In the genomic region with DNA sequence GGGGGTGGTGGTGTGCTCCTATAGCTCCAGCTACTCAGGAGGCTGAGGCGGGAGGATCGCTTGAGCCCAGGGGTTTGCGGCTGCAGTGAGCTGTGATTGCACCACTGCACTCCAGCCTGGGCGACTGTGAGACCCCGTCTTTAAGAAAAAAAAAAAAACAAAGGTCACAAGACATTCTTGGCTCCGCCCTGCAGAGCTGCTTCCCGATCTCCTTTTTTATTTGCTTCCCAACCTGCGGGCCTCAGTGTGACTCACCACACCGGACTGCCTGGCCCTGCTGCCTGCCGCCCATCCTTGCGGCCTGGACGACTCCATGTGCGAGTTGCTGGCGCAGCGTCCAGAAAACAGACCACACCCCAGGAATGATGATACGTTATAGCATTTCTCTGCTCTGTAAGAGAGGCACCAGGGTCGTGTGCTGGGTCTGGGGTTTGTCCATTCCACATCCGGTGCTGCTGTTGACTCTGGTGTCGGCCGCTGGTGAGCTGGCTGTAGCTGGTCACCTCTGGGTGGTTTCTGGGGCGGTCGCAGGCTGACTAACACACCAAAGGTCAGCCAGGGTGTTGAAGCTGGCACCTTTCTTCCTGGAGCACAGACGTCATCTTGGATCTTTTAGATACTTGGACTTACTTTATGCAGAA, we compare ENCODE assay signal across 1 cellular context.
TF ChIP-seq lines count a peak whose summit lies in the region.

No MANE protein-coding gene starts in this region.

TF ChIP-seq in HepG2, 621 proteins besides CTCF, POLR2A, EP300 and RAD21 (continued from another document and continues in another):
- TF ChIP-seq, protein P1, sequence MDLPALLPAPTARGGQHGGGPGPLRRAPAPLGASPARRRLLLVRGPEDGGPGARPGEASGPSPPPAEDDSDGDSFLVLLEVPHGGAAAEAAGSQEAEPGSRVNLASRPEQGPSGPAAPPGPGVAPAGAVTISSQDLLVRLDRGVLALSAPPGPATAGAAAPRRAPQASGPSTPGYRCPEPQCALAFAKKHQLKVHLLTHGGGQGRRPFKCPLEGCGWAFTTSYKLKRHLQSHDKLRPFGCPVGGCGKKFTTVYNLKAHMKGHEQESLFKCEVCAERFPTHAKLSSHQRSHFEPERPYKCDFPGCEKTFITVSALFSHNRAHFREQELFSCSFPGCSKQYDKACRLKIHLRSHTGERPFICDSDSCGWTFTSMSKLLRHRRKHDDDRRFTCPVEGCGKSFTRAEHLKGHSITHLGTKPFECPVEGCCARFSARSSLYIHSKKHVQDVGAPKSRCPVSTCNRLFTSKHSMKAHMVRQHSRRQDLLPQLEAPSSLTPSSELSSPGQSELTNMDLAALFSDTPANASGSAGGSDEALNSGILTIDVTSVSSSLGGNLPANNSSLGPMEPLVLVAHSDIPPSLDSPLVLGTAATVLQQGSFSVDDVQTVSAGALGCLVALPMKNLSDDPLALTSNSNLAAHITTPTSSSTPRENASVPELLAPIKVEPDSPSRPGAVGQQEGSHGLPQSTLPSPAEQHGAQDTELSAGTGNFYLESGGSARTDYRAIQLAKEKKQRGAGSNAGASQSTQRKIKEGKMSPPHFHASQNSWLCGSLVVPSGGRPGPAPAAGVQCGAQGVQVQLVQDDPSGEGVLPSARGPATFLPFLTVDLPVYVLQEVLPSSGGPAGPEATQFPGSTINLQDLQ (CRISPR knock-in tag; IDR thresholded peaks at IDR 0.05), result no peak
- TF ChIP-seq ZBTB7B (CRISPR knock-in tag; IDR thresholded peaks at IDR 0.05), result peak; percentile 72
- TF ChIP-seq ZNF839 (CRISPR knock-in tag; IDR thresholded peaks at IDR 0.05; ENCODE audit: borderline replicate concordance), result peak; percentile 61; the same call in 1 of the 2 replicates
- TF ChIP-seq FOXA1 (IDR thresholded peaks at IDR 0.05), result no peak
- TF ChIP-seq FOXA1 (CRISPR knock-in tag; IDR thresholded peaks at IDR 0.05), result peak; percentile 93
- TF ChIP-seq ZNF513 (CRISPR knock-in tag; conservative IDR thresholded peaks at IDR 0.05), result no peak
- no peak for TF ChIP-seq ADNP (CRISPR knock-in tag; IDR thresholded peaks at IDR 0.05)
- peak; percentile 40 for TF ChIP-seq NCOA2 (CRISPR knock-in tag; IDR thresholded peaks at IDR 0.05)
- TF ChIP-seq ZNF572 (CRISPR knock-in tag; IDR thresholded peaks at IDR 0.05), result 0 out of 2 replicates have a peak, but pooled peaks have one; percentile 48
- peak; percentile 33; the same call in 1 of the 2 replicates for TF ChIP-seq ZNF274 (CRISPR knock-in tag; IDR thresholded peaks at IDR 0.05)
- TF ChIP-seq ZBTB46 (CRISPR knock-in tag; IDR thresholded peaks at IDR 0.05; ENCODE audit: borderline replicate concordance), result no peak
- no peak for TF ChIP-seq IKZF4 (CRISPR knock-in tag; IDR thresholded peaks at IDR 0.05; ENCODE audit: borderline replicate concordance, low read depth, not compliant biosample characterization)
- TF ChIP-seq ZKSCAN8 (CRISPR knock-in tag; IDR thresholded peaks at IDR 0.05; ENCODE audit: borderline replicate concordance), result 0 out of 2 replicates have a peak, but pooled peaks have one; percentile 20
- peak; percentile 34; the same call in 1 of the 2 replicates for TF ChIP-seq ZNF772 (CRISPR knock-in tag; IDR thresholded peaks at IDR 0.05)
- no peak for TF ChIP-seq ZNF383 (CRISPR knock-in tag; IDR thresholded peaks at IDR 0.05; ENCODE audit: borderline replicate concordance)
- no peak for TF ChIP-seq SP1 (IDR thresholded peaks at IDR 0.05)
- peak; percentile 42; the same call in 1 of the 2 replicates for TF ChIP-seq SP1 (CRISPR knock-in tag; IDR thresholded peaks at IDR 0.05)
- no peak for TF ChIP-seq ZNF564 (CRISPR knock-in tag; IDR thresholded peaks at IDR 0.05)
- no peak for TF ChIP-seq ZNF343 (CRISPR knock-in tag; IDR thresholded peaks at IDR 0.05)
- TF ChIP-seq, protein P2, sequence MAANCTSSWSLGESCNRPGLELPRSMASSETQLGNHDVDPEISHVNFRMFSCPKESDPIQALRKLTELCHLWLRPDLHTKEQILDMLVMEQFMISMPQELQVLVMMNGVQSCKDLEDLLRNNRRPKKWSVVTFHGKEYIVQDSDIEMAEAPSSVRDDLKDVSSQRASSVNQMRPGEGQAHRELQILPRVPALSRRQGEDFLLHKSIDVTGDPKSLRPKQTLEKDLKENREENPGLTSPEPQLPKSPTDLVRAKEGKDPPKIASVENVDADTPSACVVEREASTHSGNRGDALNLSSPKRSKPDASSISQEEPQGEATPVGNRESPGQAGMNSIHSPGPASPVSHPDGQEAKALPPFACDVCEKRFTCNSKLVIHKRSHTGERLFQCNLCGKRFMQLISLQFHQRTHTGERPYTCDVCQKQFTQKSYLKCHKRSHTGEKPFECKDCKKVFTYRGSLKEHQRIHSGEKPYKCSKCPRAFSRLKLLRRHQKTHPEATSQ (CRISPR knock-in tag; IDR thresholded peaks at IDR 0.05; ENCODE audit: borderline replicate concordance), result no peak
- TF ChIP-seq ZNF432 (CRISPR knock-in tag; IDR thresholded peaks at IDR 0.05; ENCODE audit: borderline replicate concordance), result no peak
- no peak for TF ChIP-seq ZNF724P (CRISPR knock-in tag; IDR thresholded peaks at IDR 0.05; ENCODE audit: borderline replicate concordance)
- TF ChIP-seq DNMT3B (CRISPR knock-in tag; conservative IDR thresholded peaks at IDR 0.05), result peak; percentile 95
- peak; percentile 64; the same call in 1 of the 2 replicates for TF ChIP-seq IRF9 (CRISPR knock-in tag; IDR thresholded peaks at IDR 0.05; ENCODE audit: borderline replicate concordance)
- TF ChIP-seq ZNF768 (CRISPR knock-in tag; IDR thresholded peaks at IDR 0.05), result peak; percentile 62; the same call in 1 of the 2 replicates
- TF ChIP-seq ZBTB2 (CRISPR knock-in tag; IDR thresholded peaks at IDR 0.05; ENCODE audit: low read depth), result no peak
- TF ChIP-seq FOSL1 (CRISPR knock-in tag; IDR thresholded peaks at IDR 0.05; ENCODE audit: borderline replicate concordance), result 0 out of 2 replicates have a peak, but pooled peaks have one; percentile 67
- no peak for TF ChIP-seq ZNF281 (CRISPR knock-in tag; IDR thresholded peaks at IDR 0.05; ENCODE audit: borderline replicate concordance)
- TF ChIP-seq ONECUT2 (CRISPR knock-in tag; IDR thresholded peaks at IDR 0.05), result no peak
- no peak for TF ChIP-seq STAT5B (CRISPR knock-in tag; IDR thresholded peaks at IDR 0.05)
- peak; percentile 71 for TF ChIP-seq ZNF792 (CRISPR knock-in tag; IDR thresholded peaks at IDR 0.05)
- TF ChIP-seq, protein P3, sequence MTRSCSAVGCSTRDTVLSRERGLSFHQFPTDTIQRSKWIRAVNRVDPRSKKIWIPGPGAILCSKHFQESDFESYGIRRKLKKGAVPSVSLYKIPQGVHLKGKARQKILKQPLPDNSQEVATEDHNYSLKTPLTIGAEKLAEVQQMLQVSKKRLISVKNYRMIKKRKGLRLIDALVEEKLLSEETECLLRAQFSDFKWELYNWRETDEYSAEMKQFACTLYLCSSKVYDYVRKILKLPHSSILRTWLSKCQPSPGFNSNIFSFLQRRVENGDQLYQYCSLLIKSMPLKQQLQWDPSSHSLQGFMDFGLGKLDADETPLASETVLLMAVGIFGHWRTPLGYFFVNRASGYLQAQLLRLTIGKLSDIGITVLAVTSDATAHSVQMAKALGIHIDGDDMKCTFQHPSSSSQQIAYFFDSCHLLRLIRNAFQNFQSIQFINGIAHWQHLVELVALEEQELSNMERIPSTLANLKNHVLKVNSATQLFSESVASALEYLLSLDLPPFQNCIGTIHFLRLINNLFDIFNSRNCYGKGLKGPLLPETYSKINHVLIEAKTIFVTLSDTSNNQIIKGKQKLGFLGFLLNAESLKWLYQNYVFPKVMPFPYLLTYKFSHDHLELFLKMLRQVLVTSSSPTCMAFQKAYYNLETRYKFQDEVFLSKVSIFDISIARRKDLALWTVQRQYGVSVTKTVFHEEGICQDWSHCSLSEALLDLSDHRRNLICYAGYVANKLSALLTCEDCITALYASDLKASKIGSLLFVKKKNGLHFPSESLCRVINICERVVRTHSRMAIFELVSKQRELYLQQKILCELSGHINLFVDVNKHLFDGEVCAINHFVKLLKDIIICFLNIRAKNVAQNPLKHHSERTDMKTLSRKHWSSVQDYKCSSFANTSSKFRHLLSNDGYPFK (CRISPR knock-in tag; IDR thresholded peaks at IDR 0.05; ENCODE audit: borderline replicate concordance), result peak; percentile 28; the same call in 1 of the 2 replicates
- TF ChIP-seq, protein P4, sequence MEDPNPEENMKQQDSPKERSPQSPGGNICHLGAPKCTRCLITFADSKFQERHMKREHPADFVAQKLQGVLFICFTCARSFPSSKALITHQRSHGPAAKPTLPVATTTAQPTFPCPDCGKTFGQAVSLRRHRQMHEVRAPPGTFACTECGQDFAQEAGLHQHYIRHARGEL (CRISPR knock-in tag; IDR thresholded peaks at IDR 0.05), result no peak
- no peak; the same call in 1 of the 2 replicates for TF ChIP-seq ATF3 (CRISPR knock-in tag; IDR thresholded peaks at IDR 0.05)
- TF ChIP-seq ATF7 (IDR thresholded peaks at IDR 0.05), result no peak
- 0 out of 2 replicates have a peak, but pooled peaks have one; percentile 47 for TF ChIP-seq ATF7 (CRISPR knock-in tag; IDR thresholded peaks at IDR 0.05)
- TF ChIP-seq MTA1 (CRISPR knock-in tag; IDR thresholded peaks at IDR 0.05; ENCODE audit: borderline replicate concordance), result peak; percentile 91
- TF ChIP-seq, protein P5, sequence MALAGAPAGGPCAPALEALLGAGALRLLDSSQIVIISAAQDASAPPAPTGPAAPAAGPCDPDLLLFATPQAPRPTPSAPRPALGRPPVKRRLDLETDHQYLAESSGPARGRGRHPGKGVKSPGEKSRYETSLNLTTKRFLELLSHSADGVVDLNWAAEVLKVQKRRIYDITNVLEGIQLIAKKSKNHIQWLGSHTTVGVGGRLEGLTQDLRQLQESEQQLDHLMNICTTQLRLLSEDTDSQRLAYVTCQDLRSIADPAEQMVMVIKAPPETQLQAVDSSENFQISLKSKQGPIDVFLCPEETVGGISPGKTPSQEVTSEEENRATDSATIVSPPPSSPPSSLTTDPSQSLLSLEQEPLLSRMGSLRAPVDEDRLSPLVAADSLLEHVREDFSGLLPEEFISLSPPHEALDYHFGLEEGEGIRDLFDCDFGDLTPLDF (CRISPR knock-in tag; IDR thresholded peaks at IDR 0.05), result no peak
- TF ChIP-seq MZF1 (CRISPR knock-in tag; IDR thresholded peaks at IDR 0.05; ENCODE audit: borderline replicate concordance), result no peak
- TF ChIP-seq EZH2 (conservative IDR thresholded peaks at IDR 0.05; ENCODE audit: low read depth, low read length), result no peak
- no peak for TF ChIP-seq ISX (CRISPR knock-in tag; conservative IDR thresholded peaks at IDR 0.05)
- no peak for TF ChIP-seq SMAD1 (CRISPR knock-in tag; IDR thresholded peaks at IDR 0.05; ENCODE audit: borderline replicate concordance, low read depth)
